ENCODE assay signal across 1 cellular context in genomic region chr4:176340871-176341685, GRCh38.
TF ChIP-seq lines count a peak whose summit lies in the region.

No MANE protein-coding gene starts in this region.

TF ChIP-seq in HepG2, 621 proteins besides CTCF, POLR2A, EP300 and RAD21 (continued from another document):
- TF ChIP-seq ZNF512 (CRISPR knock-in tag; IDR thresholded peaks at IDR 0.05) (no peak), TCF7L2 (IDR thresholded peaks at IDR 0.05; ENCODE audit: low read depth, low read length) (no peak), ZBTB25 (CRISPR knock-in tag; IDR thresholded peaks at IDR 0.05) (no peak)
TF ChIP-seq in HepG2: peak in this region for 3.
